29 cellular contexts compared by ENCODE assay signal in genomic region chr11:91717169-91717568, GRCh38.
"Had no signal": no experiment of that assay in that cellular context is flagged by ENCODE, and none has a peak within 500 bp of the region (broad histone marks: within the 10 kb centered on the region; RNA-seq: fewer than 3 reads in every experiment).

No MANE protein-coding gene starts in this region.

- H3K27ac ChIP-seq: coronary artery, esophagus squamous epithelium, heart right ventricle, parathyroid adenoma, prostate gland, right atrium auricular region, testis, tibial artery, upper lobe of left lung had no signal

- H3K9ac ChIP-seq: parathyroid adenoma had no signal

- H3K27ac Mint-ChIP-seq: effector memory CD8-positive, alpha-beta T cell; memory B cell; mesothelial cell of epicardium; naive B cell; natural killer cell treated with Interleukin-12 subunit alpha and Interleukin-12 subunit beta and Interleukin-15 and Interleukin-18, amount 100 ng/mL, for 72 hours; stimulated activated memory B cell treated with anti-CD40 and anti-IgM and Interleukin-4, amounts not matched to agents 10 μg/mL and 1 μg/mL and 100 μg/mL, for 72 hours had no signal

- H3K4me3 Mint-ChIP-seq: effector memory CD8-positive, alpha-beta T cell; memory B cell; mesothelial cell of epicardium; naive B cell; natural killer cell treated with Interleukin-12 subunit alpha and Interleukin-12 subunit beta and Interleukin-15 and Interleukin-18, amount 100 ng/mL, for 72 hours; neural crest cell; stimulated activated memory B cell treated with anti-CD40 and anti-IgM and Interleukin-4, amounts not matched to agents 10 μg/mL and 1 μg/mL and 100 μg/mL, for 72 hours had no signal

- ATAC-seq: effector memory CD8-positive, alpha-beta T cell; heart right ventricle; left lobe of liver; mucosa of descending colon; natural killer cell treated with Interleukin-12 subunit alpha and Interleukin-12 subunit beta and Interleukin-15 and Interleukin-18, amount 100 ng/mL, for 72 hours; sciatic nerve; stimulated activated memory B cell treated with anti-CD40 and anti-IgM and Interleukin-4, amounts not matched to agents 10 μg/mL and 1 μg/mL and 100 μg/mL, for 72 hours; stimulated activated naive CD8-positive, alpha-beta T cell treated with anti-CD3 and anti-CD28 coated beads, Interleukin-15, Interleukin-2, amounts not matched to agents 100 U/mL and 50 U/mL, for 24 hours had no signal

- H3K4me3 ChIP-seq: coronary artery, esophagus squamous epithelium, heart right ventricle, lung, mucosa of descending colon, prostate gland, right atrium auricular region, smooth muscle cell, testis, tibial artery, upper lobe of left lung had no signal

- H3K4me1 ChIP-seq: esophagus squamous epithelium, heart right ventricle, parathyroid adenoma, prostate gland, right atrium auricular region, testis, tibial artery, upper lobe of left lung had no signal

- H3K27me3 ChIP-seq: esophagus squamous epithelium, heart right ventricle, right atrium auricular region, testis, tibial artery, upper lobe of left lung had no signal

- H3K9me3 ChIP-seq: esophagus squamous epithelium, mucosa of descending colon, prostate gland, testis, tibial artery, upper lobe of left lung had no signal

- DNase-seq: effector memory CD8-positive, alpha-beta T cell; erythroblast; esophagus squamous epithelium; foreskin melanocyte; glutamatergic neuron; heart right ventricle; hippocampal formation; kidney; mucosa of descending colon; naive B cell; stimulated activated CD4-positive, alpha-beta T cell treated with anti-CD3 and anti-CD28 coated beads, Interleukin-4, amount 100 ng/mL, for 4 hours; stimulated activated naive CD8-positive, alpha-beta T cell treated with anti-CD3 and anti-CD28 coated beads, Interleukin-15, Interleukin-2, amounts not matched to agents 100 U/mL and 50 U/mL, for 24 hours; substantia nigra; testis; tibial artery; upper lobe of left lung had no signal

- H3K27me3 Mint-ChIP-seq: effector memory CD8-positive, alpha-beta T cell; memory B cell; naive B cell; natural killer cell treated with Interleukin-12 subunit alpha and Interleukin-12 subunit beta and Interleukin-15 and Interleukin-18, amount 100 ng/mL, for 72 hours; stimulated activated memory B cell treated with anti-CD40 and anti-IgM and Interleukin-4, amounts not matched to agents 10 μg/mL and 1 μg/mL and 100 μg/mL, for 72 hours had no signal

- H3K36me3 ChIP-seq: esophagus squamous epithelium, heart right ventricle, prostate gland, right atrium auricular region, tibial artery, upper lobe of left lung had no signal

- H3K4me1 Mint-ChIP-seq: memory B cell; naive B cell; neural crest cell; stimulated activated memory B cell treated with anti-CD40 and anti-IgM and Interleukin-4, amounts not matched to agents 10 μg/mL and 1 μg/mL and 100 μg/mL, for 72 hours had no signal

- H3K9me3 Mint-ChIP-seq: neural crest cell had no signal

- H3K36me3 Mint-ChIP-seq: memory B cell; naive B cell; stimulated activated memory B cell treated with anti-CD40 and anti-IgM and Interleukin-4, amounts not matched to agents 10 μg/mL and 1 μg/mL and 100 μg/mL, for 72 hours had no signal
